ENCODE assay signal across 24 cellular contexts in the genomic region with DNA sequence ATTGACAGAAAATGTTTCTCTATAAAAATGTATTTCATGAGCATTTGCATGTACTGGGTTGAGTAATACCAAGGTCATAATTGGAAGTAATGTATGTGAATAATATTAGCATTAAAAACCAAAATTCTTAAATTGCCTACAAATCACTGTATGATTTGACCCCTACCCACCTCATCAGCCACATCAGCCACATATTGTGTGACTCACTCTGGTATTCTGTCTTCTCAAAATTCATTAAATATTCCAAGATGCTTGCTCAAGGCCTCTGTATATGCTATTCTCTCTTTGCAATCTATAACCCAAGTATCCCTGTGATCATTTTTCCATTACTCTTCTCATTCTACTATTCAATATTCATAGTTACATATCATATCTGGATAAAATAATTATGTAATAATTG. TPM values are rescaled to one million over a fixed set of nuclear protein-coding genes. Genes with fewer than 3 reads are reported as not detected.
DNase-seq lines count a peak whose midpoint lies in the region; ATAC-seq and TF ChIP-seq lines count a peak whose summit lies in the region.
"Had no signal": no experiment of that assay in that cellular context is flagged by ENCODE, and none has a peak within 500 bp of the region (broad histone marks: within the 10 kb centered on the region; RNA-seq: fewer than 3 reads in every experiment).

No MANE protein-coding gene starts in this region.

- H3K4me1 ChIP-seq in ovary (ENCODE audit: insufficient read depth): no peaks in the 10 kb centered on the region
- H3K4me1 ChIP-seq: A549, BLaER1 had no signal

- TF ChIP-seq POLR2A in ovary (IDR thresholded peaks at IDR 0.05): no peak

- intact Hi-C loops in ovary (cut with DNase I): no loop called here

- H3K9me3 ChIP-seq in ovary: no peaks in the 10 kb centered on the region
- H3K9me3 ChIP-seq: A549, MG63 had no signal

- no peaks in the 10 kb centered on the region for H3K36me3 ChIP-seq in ovary
- H3K36me3 ChIP-seq: MG63 had no signal

- ATAC-seq in HG03460 (IDR thresholded peaks at IDR 0.05; ENCODE audit: unreplicated experiment): no peak
- ATAC-seq: A549; CD8-positive, alpha-beta T cell; HCT116; T-cell had no signal

- DNase-seq in ELR (ENCODE audit: low read depth) (peak; percentile 42), HT1080 (ENCODE audit: low read depth) (peak; percentile 14), amniotic epithelial cell (ENCODE audit: low read depth) (peak; percentile 26), fibroblast of mammary gland (ENCODE audit: low read depth) (peak; percentile 10), ovary (no peak), DMS53 (lab: John Stamatoyannopoulos, UW) (no peak), amygdala (lab: John Stamatoyannopoulos, UW) (no peak)
- DNase-seq: Calu3; CD8-positive, alpha-beta T cell; MG63; NCI-H1048; NCI-H1436; NCI-H2029 treated with DMSO at 0.1 percent for 48 hours; NCI-H2171 treated with DMSO at 0.1 percent for 48 hours; NCI-H510A; NCI-H82; OCI-M1; SHP77; T-cell had no signal

- no peak for TF ChIP-seq CTCF in fibroblast of mammary gland (conservative IDR thresholded peaks at IDR 0.05; ENCODE audit: control insufficient read depth, insufficient read depth, low read depth, low read length)
- no peak for TF ChIP-seq CTCF in ovary (IDR thresholded peaks at IDR 0.05)

- H3K4me3 ChIP-seq in fibroblast of mammary gland (ENCODE audit: control insufficient read depth, low read depth, low read length): no peak overlapping the region
- no peak overlapping the region for H3K4me3 ChIP-seq in ovary
- H3K4me3 ChIP-seq: A549, BLaER1, MG63, SK-N-MC had no signal

- no peak for TF ChIP-seq EP300 in ovary (IDR thresholded peaks at IDR 0.05)

- no peak overlapping the region for H3K27ac ChIP-seq in ovary
- H3K27ac ChIP-seq: A549, BLaER1, SK-N-MC had no signal

- H3K27me3 ChIP-seq in ovary: no peaks in the 10 kb centered on the region
- H3K27me3 ChIP-seq: BLaER1, MG63 had no signal

RNA-seq across cellular contexts. Expression of a gene that starts 21.4 kb away (rescaled TPM):
- 25.8 and 30.3 TPM in 2 replicates for total RNA-seq in HT1080 (2014; rRNA removed; shearing (Covaris generic))
- polyA plus RNA-seq in HT1080 (2015; cell fraction: cytosol; rRNA removed): 26.8 and 29.7 TPM in 2 replicates
- 43.7 and 68.8 TPM in 2 replicates for polyA plus RNA-seq in HT1080 (2015; cell fraction: nucleus; rRNA removed)
- total RNA-seq in ovary: 10 to 100 TPM; 17.0 to 33.0 (median 25.3) TPM
- 10 to 100 TPM; 12.3 to 15.0 TPM for polyA plus RNA-seq in ovary

Comparison
In these comparisons a context has a peak if more than half of its experiments do, and no peak if none do; other contexts are left out.
1. DNase-seq: peak in ELR (single experiment), HT1080 (single experiment), amniotic epithelial cell (single experiment) and fibroblast of mammary gland (single experiment); none in ovary (0 of 5), DMS53 (single experiment) and amygdala (0 of 56).